8 cellular contexts compared by ENCODE assay signal in the genomic region with DNA sequence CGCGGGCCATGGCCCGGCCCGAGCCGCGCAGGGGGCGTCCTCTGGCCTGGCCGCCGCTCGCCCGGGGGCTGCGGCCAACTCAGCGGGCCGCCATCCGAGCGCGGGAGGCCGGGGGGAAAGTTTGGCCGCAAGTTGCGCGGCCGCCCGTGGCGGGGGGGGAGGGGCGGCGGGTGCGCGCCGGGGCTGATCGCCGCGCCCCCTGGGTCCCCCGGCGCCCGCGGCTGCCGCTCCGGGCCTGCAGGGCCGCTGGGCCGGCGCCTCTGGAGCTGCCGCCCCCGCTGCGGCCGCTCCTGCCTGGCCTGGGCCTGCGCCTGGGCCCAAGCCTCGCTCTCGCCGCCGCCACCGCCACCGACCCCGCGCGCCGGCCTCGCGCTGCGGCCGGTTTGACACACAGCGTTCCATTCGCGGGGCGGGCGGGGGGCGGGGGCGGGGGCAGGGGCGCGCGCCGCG. TPM values are rescaled to one million over a fixed set of nuclear protein-coding genes. Genes with fewer than 3 reads are reported as not detected.
A peak's percentile ranks its signal among the peaks of the same experiment; 100 is the strongest.
DNase-seq lines count a peak whose midpoint lies in the region; ATAC-seq and FAIRE-seq lines count a peak whose summit lies in the region.

A gene (minus strand): TSS at position 385 of the 450 bp plus-strand sequence. CDS start 699 bp downstream, outside the sequence.

- peak within 1 kb of the TSS in 1 of 3 donors; percentile 71 for H3K27ac Mint-ChIP-seq in CD4-positive, CD25-positive, alpha-beta regulatory T cell

- H3K36me3 Mint-ChIP-seq in CD4-positive, CD25-positive, alpha-beta regulatory T cell, result no peaks in the 10 kb centered on the region

- H3K4me3 ChIP-seq in CD4-positive, CD25-positive, alpha-beta regulatory T cell (ENCODE audit: low read depth, low read length), result no peak within 1 kb of the TSS
- peak within 1 kb of the TSS; percentile 96 for H3K4me3 ChIP-seq in adipocyte (ENCODE audit: low read length)
- peak within 1 kb of the TSS; percentile 87 for H3K4me3 ChIP-seq in iPS-11a (ENCODE audit: low read depth, low read length)
- H3K4me3 ChIP-seq in small intestine (ENCODE audit: low read depth in 1 of 2, low read length in 2 of 2), result peak within 1 kb of the TSS; percentile 86 to 93

- H3K9me3 ChIP-seq in CD4-positive, CD25-positive, alpha-beta regulatory T cell (ENCODE audit: control insufficient read depth in 2 of 2, low read length in 2 of 2), result no peaks in the 10 kb centered on the region
- H3K9me3 ChIP-seq in adipocyte (ENCODE audit: control insufficient read depth, low read length) (no peaks in the 10 kb centered on the region), small intestine (ENCODE audit: control insufficient read depth, low read depth) (no peaks in the 10 kb centered on the region)

- H3K27me3 Mint-ChIP-seq in CD4-positive, CD25-positive, alpha-beta regulatory T cell, result peaks cover 40% of the 10 kb centered on the region

- FAIRE-seq in small intestine (lab: Jason Lieb, UNC), result no peak

- DNase-seq in CD4-positive, CD25-positive, alpha-beta regulatory T cell, result no peak
- DNase-seq in adipocyte (ENCODE audit: low read depth) (no peak), small intestine (no peak), NCI-H128 (lab: John Stamatoyannopoulos, UW; ENCODE audit: unreplicated experiment) (no peak)

- WGBS in small intestine, 3 donors, result 0 to 1% (median 1%) methylated on average over 16 to 72 of the region's 72 CpGs

- no peaks in the 10 kb centered on the region for H3K27me3 ChIP-seq in CD4-positive, CD25-positive, alpha-beta regulatory T cell (ENCODE audit: control insufficient read depth, insufficient read depth, low read length)
- no peaks in the 10 kb centered on the region for H3K27me3 ChIP-seq in adipocyte (replicated peaks; ENCODE audit: control insufficient read depth, insufficient read depth, low read length)
- H3K27me3 ChIP-seq in small intestine (ENCODE audit: control insufficient read depth in 2 of 2, insufficient read depth in 2 of 2, low read length in 2 of 2), result no peaks in the 10 kb centered on the region

- ATAC-seq in CD4-positive, CD25-positive, alpha-beta regulatory T cell (ENCODE audit: low read depth in 2 of 2), result peak in 1 of 2 donors; percentile 5
- ATAC-seq in HG02852 (IDR thresholded peaks at IDR 0.05; ENCODE audit: unreplicated experiment) (peak; percentile 25), HG03196 (IDR thresholded peaks at IDR 0.05; ENCODE audit: unreplicated experiment) (no peak), HG02623 (IDR thresholded peaks at IDR 0.05; ENCODE audit: unreplicated experiment) (no peak)

- peak within 1 kb of the TSS; percentile 96 for H3K9ac ChIP-seq in adipocyte (ENCODE audit: low read length)

- H3K27ac ChIP-seq in CD4-positive, CD25-positive, alpha-beta regulatory T cell (ENCODE audit: insufficient read depth, low read length, poor library complexity, severe bottlenecking), result no peak within 1 kb of the TSS
- H3K27ac ChIP-seq in small intestine (ENCODE audit: low read depth in 1 of 2, low read length in 1 of 2), result peak within 1 kb of the TSS; percentile 86 to 93

- H3K4me1 ChIP-seq in CD4-positive, CD25-positive, alpha-beta regulatory T cell (ENCODE audit: control insufficient read depth, insufficient read depth, low read length, poor library complexity, severe bottlenecking), result peaks cover 19% of the 10 kb centered on the region
- H3K4me1 ChIP-seq in adipocyte (ENCODE audit: control insufficient read depth, insufficient read depth, low read length), result peaks cover 47% of the 10 kb centered on the region
- peaks cover 0 to 3% of the 10 kb centered on the region in 2 donors for H3K4me1 ChIP-seq in small intestine (ENCODE audit: control insufficient read depth in 2 of 2, insufficient read depth in 1 of 2, low read depth in 1 of 2, low read length in 1 of 2)

- peaks cover 0 to 12% (median 1%) of the 10 kb centered on the region in 4 donors for H3K4me1 Mint-ChIP-seq in CD4-positive, CD25-positive, alpha-beta regulatory T cell

- peak within 1 kb of the TSS; percentile 83 to 92 (median 87) for H3K4me3 Mint-ChIP-seq in CD4-positive, CD25-positive, alpha-beta regulatory T cell

- H3K9me3 Mint-ChIP-seq in CD4-positive, CD25-positive, alpha-beta regulatory T cell, result no peaks in the 10 kb centered on the region

- H3K36me3 ChIP-seq in CD4-positive, CD25-positive, alpha-beta regulatory T cell (ENCODE audit: control insufficient read depth, insufficient read depth, low read length), result no peaks in the 10 kb centered on the region
- H3K36me3 ChIP-seq in adipocyte (ENCODE audit: control insufficient read depth, insufficient read depth, low read length, severe bottlenecking) (peaks cover 3% of the 10 kb centered on the region), small intestine (ENCODE audit: control insufficient read depth in 2 of 2, insufficient read depth in 2 of 2, low read length in 2 of 2) (no peaks in the 10 kb centered on the region)

RNA-seq across cellular contexts. Expression of the gene that starts here (rescaled TPM):
- 0.52 TPM for total RNA-seq in CD4-positive, CD25-positive, alpha-beta regulatory T cell
- 1 to 10 TPM in 2 of 4 donors, under 1 TPM in 2; 0.81 to 3.2 (median 1.5) TPM for polyA plus RNA-seq in CD4-positive, CD25-positive, alpha-beta regulatory T cell
- polyA plus RNA-seq in small intestine, result 10 to 100 TPM; 41.6 to 93.0 (median 87.0) TPM

Comparison
In these comparisons a context has a peak if more than half of its experiments do, and no peak if none do; other contexts are left out.
1. RNA of the gene that starts here (polyA plus RNA-seq): 41.6 to 93.0 TPM in small intestine; 0.81 to 3.2 TPM in CD4-positive, CD25-positive, alpha-beta regulatory T cell; every median in the first group is over 10 times any median in the second.